26 cellular contexts compared by ENCODE assay signal in the genomic region with DNA sequence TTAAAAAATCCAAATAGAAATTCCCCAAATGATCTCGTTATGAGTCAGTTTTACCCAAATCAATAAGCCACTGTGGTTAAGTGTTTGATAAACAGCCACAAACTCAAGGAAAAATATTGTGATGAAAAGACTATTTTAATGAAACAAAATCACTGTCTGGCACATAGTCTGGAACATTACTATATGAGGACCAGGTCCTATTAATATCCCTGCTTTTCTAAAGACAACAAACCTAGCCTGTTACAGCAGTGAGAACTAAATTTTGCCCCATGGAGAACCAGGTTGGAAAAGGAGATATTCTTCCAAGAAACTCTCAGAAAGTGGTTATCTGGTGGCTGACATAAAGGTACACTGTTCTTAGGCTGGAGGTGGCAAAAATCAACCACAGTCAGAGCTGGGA. TPM values are rescaled to one million over a fixed set of nuclear protein-coding genes. Genes with fewer than 3 reads are reported as not detected.
"Had no signal": no experiment of that assay in that cellular context is flagged by ENCODE, and none has a peak within 500 bp of the region (broad histone marks: within the 10 kb centered on the region; RNA-seq: fewer than 3 reads in every experiment).

No MANE protein-coding gene starts in this region.

- H3K4me1 ChIP-seq: colonic mucosa, esophagus squamous epithelium, lower lobe of right lung, pancreas, right lobe of liver, suprapubic skin, thyroid gland had no signal

- H3K27ac ChIP-seq: colonic mucosa, lower lobe of right lung, neutrophil, pancreas, right lobe of liver, suprapubic skin, thyroid gland had no signal

- DNase-seq: colonic mucosa; dermis blood vessel endothelial cell; effector memory CD4-positive, alpha-beta T cell; esophagus squamous epithelium; foreskin melanocyte; head of caudate nucleus; hippocampal formation; left colon; left ventricle myocardium superior; lower lobe of right lung; natural killer cell; pancreas; retina; right lobe of liver; stimulated activated CD4-positive, alpha-beta T cell treated with anti-CD3 and anti-CD28 coated beads, Interleukin-12 subunit alpha, Interleukin-12 subunit beta, amount 100 ng/mL, for 4 hours; stimulated activated CD4-positive, alpha-beta T cell treated with anti-CD3 and anti-CD28 coated beads, Interleukin-1b, Interleukin-23, amount 100 ng/mL, for 48 hours; stimulated activated CD4-positive, alpha-beta T cell treated with anti-CD3 and anti-CD28 coated beads, Interleukin-4, amount 100 ng/mL, for 1 hour; stimulated activated CD8-positive, alpha-beta memory T cell treated with anti-CD3 and anti-CD28 coated beads, Interleukin-4, amount 100 ng/mL, for 48 hours; stimulated activated naive CD4-positive, alpha-beta T cell; stimulated activated naive CD8-positive, alpha-beta T cell treated with anti-CD3 and anti-CD28 coated beads, Interleukin-15, amount 100 ng/mL, for 72 hours; thyroid gland had no signal

- H3K27me3 ChIP-seq: colonic mucosa, esophagus squamous epithelium, neutrophil, pancreas, right lobe of liver, suprapubic skin, thyroid gland had no signal

- H3K9me3 ChIP-seq: colonic mucosa, esophagus squamous epithelium, lower lobe of right lung, neutrophil, pancreas, right lobe of liver, thyroid gland had no signal

- ATAC-seq: left colon; left ventricle myocardium superior; lower lobe of right lung; natural killer cell; pancreas; right lobe of liver; stimulated activated naive CD8-positive, alpha-beta T cell treated with anti-CD3 and anti-CD28 coated beads, Interleukin-15, amount 100 ng/mL, for 72 hours had no signal

- H3K4me3 ChIP-seq: colonic mucosa, esophagus squamous epithelium, lower lobe of right lung, pancreas, right lobe of liver, smooth muscle cell, suprapubic skin, thyroid gland had no signal

- H3K36me3 ChIP-seq: colonic mucosa, esophagus squamous epithelium, lower lobe of right lung, neutrophil, pancreas, right lobe of liver, suprapubic skin, thyroid gland had no signal

RNA-seq across cellular contexts. Expression of gene ZNF385D, which starts 27.7 kb away (rescaled TPM):
- total RNA-seq: endothelial cell of umbilical vein, kidney epithelial cell had no signal
- polyA plus RNA-seq: endothelial cell of umbilical vein had no signal
